In genomic region chr1:169584483-169585144, GRCh38 we compare ENCODE assay signal across 13 cellular contexts. TPM values are rescaled to one million over a fixed set of nuclear protein-coding genes. Genes with fewer than 3 reads are reported as not detected.
DNase-seq lines count a peak whose midpoint lies in the region; ATAC-seq, FAIRE-seq and TF ChIP-seq lines count a peak whose summit lies in the region.
"Had no signal": no experiment of that assay in that cellular context is flagged by ENCODE, and none has a peak within 500 bp of the region (broad histone marks: within the 10 kb centered on the region; RNA-seq: fewer than 3 reads in every experiment).

No MANE protein-coding gene starts in this region.

- no peaks in the 10 kb centered on the region for H3K36me3 Mint-ChIP-seq in activated naive CD4-positive, alpha-beta T cell treated with anti-CD3 and anti-CD28 coated beads, Interleukin-2, amount 10 ng/mL, durations not matched to agents 7 days and 5 days
- peaks cover 2% of the 10 kb centered on the region for H3K36me3 Mint-ChIP-seq in T-cell

- H3K4me2 ChIP-seq in mammary epithelial cell (ENCODE audit: insufficient read depth, low read depth, low read length), result peak overlapping the region; percentile 54

- no peak for TF ChIP-seq CTCF in mammary epithelial cell (conservative IDR thresholded peaks at IDR 0.05 in 1 of 2, IDR thresholded peaks at IDR 0.05 in 1 of 2; ENCODE audit: extremely low read depth in 1 of 2, insufficient read depth in 1 of 2, low read depth in 1 of 2, low read length in 2 of 2)

- dilution Hi-C loops in mammary epithelial cell (cut with HindIII; ENCODE audit: low sequenced_read_pairs), result no loop called here

- no peaks in the 10 kb centered on the region for H4K20me1 ChIP-seq in mammary epithelial cell (ENCODE audit: insufficient read depth, low read length)

- CTCF ChIA-PET in activated naive CD4-positive, alpha-beta T cell treated with anti-CD3 and anti-CD28 coated beads, Interleukin-2, amount 10 ng/mL, durations not matched to agents 7 days and 5 days (lab: Charles Lee), result interaction anchor here (1.0 to 3.5 kb wide), 7 partner anchors 9 to 128 kb away, joined by 3 to 44 read pairs (median 5); no protein-coding TSS in a partner anchor
- CTCF ChIA-PET in T-cell (lab: Charles Lee), result interaction anchor here in 1 of 2 donors (1.5 to 1.7 kb wide), 3 partner anchors 11 to 127 kb away, joined by 5 to 11 read pairs (median 5); no protein-coding TSS in a partner anchor
- CTCF ChIA-PET in mammary epithelial cell (lab: Charles Lee; ENCODE audit: low non-redundant PET), result no interaction called here

- ATAC-seq in T-cell (replicated peaks in 1 of 4), result no peak
- no peak for ATAC-seq in HG03442 (IDR thresholded peaks at IDR 0.05; ENCODE audit: unreplicated experiment)

- no peak for FAIRE-seq in small intestine (lab: Jason Lieb, UNC)
- FAIRE-seq: GM18507, RCC 7860 had no signal

- in situ Hi-C loops in mammary epithelial cell (cut with MboI; ENCODE audit: low sequenced_read_pairs in 2 of 2), result no loop called here

- peak overlapping the region; percentile 84 for H3K4me3 Mint-ChIP-seq in activated naive CD4-positive, alpha-beta T cell treated with anti-CD3 and anti-CD28 coated beads, Interleukin-2, amount 10 ng/mL, durations not matched to agents 7 days and 5 days
- H3K4me3 Mint-ChIP-seq in T-cell, result peak overlapping the region; percentile 58 to 87 (median 84)

- H3K4me1 Mint-ChIP-seq in activated naive CD4-positive, alpha-beta T cell treated with anti-CD3 and anti-CD28 coated beads, Interleukin-2, amount 10 ng/mL, durations not matched to agents 7 days and 5 days, result peaks cover 65% of the 10 kb centered on the region
- H3K4me1 Mint-ChIP-seq in T-cell, result peaks cover 27 to 55% (median 42%) of the 10 kb centered on the region in 3 donors

- H3K4me3 ChIP-seq in mammary epithelial cell (replicated peaks in 1 of 3; ENCODE audit: insufficient read depth in 1 of 3, low read depth in 2 of 3, low read length in 3 of 3) (no peak overlapping the region), small intestine (ENCODE audit: low read depth in 1 of 2, low read length in 2 of 2) (no peak overlapping the region)
- H3K4me3 ChIP-seq: coronary artery had no signal

- H3K27me3 Mint-ChIP-seq in activated naive CD4-positive, alpha-beta T cell treated with anti-CD3 and anti-CD28 coated beads, Interleukin-2, amount 10 ng/mL, durations not matched to agents 7 days and 5 days, result no peaks in the 10 kb centered on the region
- peaks cover 0 to 8% of the 10 kb centered on the region in 2 donors for H3K27me3 Mint-ChIP-seq in T-cell

- H3K27ac ChIP-seq in mammary epithelial cell (ENCODE audit: insufficient read depth, low read depth, low read length), result no peak overlapping the region
- H3K27ac ChIP-seq in small intestine (ENCODE audit: low read depth in 1 of 2, low read length in 1 of 2), result no peak overlapping the region
- H3K27ac ChIP-seq: coronary artery had no signal

- 41% methylated on average over 4 of the region's 4 CpGs for WGBS in mammary epithelial cell (ENCODE audit: low coverage, missing lambda C conversion rate)
- WGBS in small intestine, 3 donors, result 9 to 43% (median 22%) methylated on average over 4 of the region's 4 CpGs

- H2AFZ ChIP-seq in mammary epithelial cell (ENCODE audit: low read depth, low read length), result peak overlapping the region; percentile 75

- DNase-seq in activated naive CD4-positive, alpha-beta T cell treated with anti-CD3 and anti-CD28 coated beads, Interleukin-2, amount 10 ng/mL, durations not matched to agents 7 days and 5 days, result no peak
- no peak for DNase-seq in activated naive CD4-positive, alpha-beta T cell treated with Interleukin-2 at 50 U/mL for 16 hours
- DNase-seq in T-cell, result no peak
- DNase-seq in mammary epithelial cell, result peak; percentile 58
- peak; percentile 35 for DNase-seq in small intestine
- no peak for DNase-seq in HuH-7 (ENCODE audit: low spot score)
- no peak for DNase-seq in UCSD-AML1 (lab: John Stamatoyannopoulos, UW; ENCODE audit: unreplicated experiment)

- no TSS peak for BruUV-seq in mammary epithelial cell (replicated peaks; lab: Mats Ljungman, UMichigan)

- H3K36me3 ChIP-seq in mammary epithelial cell (ENCODE audit: insufficient read depth, low read length) (no peaks in the 10 kb centered on the region), small intestine (ENCODE audit: control insufficient read depth in 2 of 2, insufficient read depth in 2 of 2, low read length in 2 of 2) (no peaks in the 10 kb centered on the region)

- H3K9me3 Mint-ChIP-seq in activated naive CD4-positive, alpha-beta T cell treated with anti-CD3 and anti-CD28 coated beads, Interleukin-2, amount 10 ng/mL, durations not matched to agents 7 days and 5 days, result no peaks in the 10 kb centered on the region
- H3K9me3 Mint-ChIP-seq in T-cell, result no peaks in the 10 kb centered on the region

- POLR2A ChIA-PET in T-cell (lab: Charles Lee), result no interaction called here

- H3K79me2 ChIP-seq in mammary epithelial cell (ENCODE audit: insufficient read depth, low read length), result no peaks in the 10 kb centered on the region

- H3K9me3 ChIP-seq in mammary epithelial cell (replicated peaks; ENCODE audit: insufficient read depth, low read length) (no peaks in the 10 kb centered on the region), small intestine (ENCODE audit: control insufficient read depth, low read depth) (no peaks in the 10 kb centered on the region)

- H3K27ac Mint-ChIP-seq in activated naive CD4-positive, alpha-beta T cell treated with anti-CD3 and anti-CD28 coated beads, Interleukin-2, amount 10 ng/mL, durations not matched to agents 7 days and 5 days, result peak overlapping the region; percentile 51
- H3K27ac Mint-ChIP-seq in T-cell, result peak overlapping the region; percentile 36 to 40

- H3K27me3 ChIP-seq in mammary epithelial cell (ENCODE audit: insufficient read depth, low read length) (no peaks in the 10 kb centered on the region), small intestine (ENCODE audit: control insufficient read depth in 2 of 2, insufficient read depth in 2 of 2, low read length in 2 of 2) (peaks cover 0 to 2% of the 10 kb centered on the region in 2 donors)

- intact Hi-C loops in mammary epithelial cell (cut with micrococcal nuclease), result no loop called here

- H3K4me1 ChIP-seq in mammary epithelial cell (ENCODE audit: insufficient read depth, low read length), result peaks cover 14% of the 10 kb centered on the region
- no peaks in the 10 kb centered on the region for H3K4me1 ChIP-seq in small intestine (ENCODE audit: control insufficient read depth in 2 of 2, insufficient read depth in 1 of 2, low read depth in 1 of 2, low read length in 1 of 2)

- H3K9ac ChIP-seq in mammary epithelial cell (ENCODE audit: insufficient read depth, low read length), result no peak overlapping the region

RNA-seq across cellular contexts. Expression of gene F5, which starts 1.7 kb away (rescaled TPM):
- 1 to 10 TPM; 4.2 to 9.7 (median 8.5) TPM for total RNA-seq in T-cell
- not detected for total RNA-seq in mammary epithelial cell
- 0.01 TPM for polyA plus RNA-seq in mammary epithelial cell
- polyA minus RNA-seq in mammary epithelial cell, result not detected
- under 1 TPM in 2 of 3 donors, not detected in 1; under 0.01 to 0.36 TPM for polyA plus RNA-seq in small intestine
- total RNA-seq: fibroblast of villous mesenchyme had no signal
- polyA plus RNA-seq: neural cell had no signal

RNA-seq across cellular contexts. Expression of gene SELP, which starts 45.3 kb away (rescaled TPM):
- 1 to 10 TPM; 1.3 to 3.4 (median 1.9) TPM for total RNA-seq in T-cell
- not detected for total RNA-seq in mammary epithelial cell
- polyA plus RNA-seq in mammary epithelial cell, result not detected
- not detected for polyA minus RNA-seq in mammary epithelial cell
- 1 to 10 TPM in 1 of 3 donors, under 1 TPM in 1, not detected in 1; 0.27 to 9.1 TPM for polyA plus RNA-seq in small intestine
- total RNA-seq: fibroblast of villous mesenchyme had no signal
- polyA plus RNA-seq: neural cell had no signal

Comparison
In these comparisons a context has a peak if more than half of its experiments do, and no peak if none do; other contexts are left out.
1. DNase-seq: peak in mammary epithelial cell (single experiment) and small intestine (single experiment); none in activated naive CD4-positive, alpha-beta T cell treated with anti-CD3 and anti-CD28 coated beads, Interleukin-2, amount 10 ng/mL, durations not matched to agents 7 days and 5 days (single experiment), activated naive CD4-positive, alpha-beta T cell treated with Interleukin-2 at 50 U/mL for 16 hours (single experiment), T-cell (0 of 34), HuH-7 (single experiment) and UCSD-AML1 (single experiment).
2. RNA of gene F5, which starts 1.7 kb away (total RNA-seq): 4.2 to 9.7 TPM in T-cell; not detected in mammary epithelial cell; every median in the first group is over 4 times any median in the second.